8 cellular contexts compared by ENCODE assay signal in genomic region chr13:32309812-32310706, GRCh38. TPM values are rescaled to one million over a fixed set of nuclear protein-coding genes. Genes with fewer than 3 reads are reported as not detected.
DNase-seq lines count a peak whose midpoint lies in the region; ATAC-seq and TF ChIP-seq lines count a peak whose summit lies in the region.

No MANE protein-coding gene starts in this region.

- peak overlapping the region; percentile 0 to 16 (median 5) for H3K9ac ChIP-seq in skeletal muscle tissue (ENCODE audit: low read depth in 1 of 3, low read length in 3 of 3)

- H3K36me3 ChIP-seq in skeletal muscle tissue (ENCODE audit: control insufficient read depth in 3 of 3, insufficient read depth in 3 of 3, low read length in 3 of 3), result no peaks in the 10 kb centered on the region

- H3K9me3 ChIP-seq in skeletal muscle tissue (ENCODE audit: control insufficient read depth in 3 of 3, low read length in 3 of 3), result no peaks in the 10 kb centered on the region

- H3K27me3 ChIP-seq in skeletal muscle tissue (ENCODE audit: control insufficient read depth in 3 of 3, insufficient read depth in 3 of 3, low read length in 3 of 3), result no peaks in the 10 kb centered on the region

- H3K27ac ChIP-seq in skeletal muscle tissue (ENCODE audit: low read depth, low read length), result no peak overlapping the region

- ATAC-seq in HG02678 (IDR thresholded peaks at IDR 0.05; ENCODE audit: unreplicated experiment), result peak; percentile 73

- peak; percentile 66 for TF ChIP-seq CTCF in GM12864 (IDR thresholded peaks at IDR 0.05; ENCODE audit: low read depth, low read length, missing control alignments)
- TF ChIP-seq CTCF in astrocyte of the cerebellum (IDR thresholded peaks at IDR 0.05; ENCODE audit: low read depth, low read length, missing control alignments), result peak; percentile 67

- H3K4me1 ChIP-seq in skeletal muscle tissue (ENCODE audit: control insufficient read depth in 3 of 3, insufficient read depth in 3 of 3, low read length in 3 of 3), result peaks cover 2 to 5% (median 4%) of the 10 kb centered on the region in 3 donors

- in situ Hi-C loops in astrocyte of the cerebellum (cut with HindIII; ENCODE audit: low sequenced_read_pairs), result no loop called here

- DNase-seq in AG08395 (ENCODE audit: low spot score) (peak; percentile 57), GM12864 (ENCODE audit: low read depth) (peak; percentile 40), NCI-H526 treated with DMSO at 0.1 percent for 48 hours (lab: John Stamatoyannopoulos, UW) (peak; percentile 63), astrocyte of the cerebellum (ENCODE audit: low read depth) (peak; percentile 42), iPS-NIHi11 (ENCODE audit: low spot score) (peak; percentile 30), NCI-H774 (lab: John Stamatoyannopoulos, UW) (no peak)

- no peak overlapping the region for H3K4me3 ChIP-seq in GM12864 (ENCODE audit: low read depth, low read length)
- no peak overlapping the region for H3K4me3 ChIP-seq in astrocyte of the cerebellum (ENCODE audit: low read depth, low read length)
- H3K4me3 ChIP-seq in skeletal muscle tissue (ENCODE audit: low read length in 3 of 3), result peak overlapping the region; percentile 22 to 57 (median 49)

RNA-seq across cellular contexts. Expression of gene ZAR1L, which starts 5.1 kb away (rescaled TPM):
- total RNA-seq in skeletal muscle tissue, result not detected

RNA-seq across cellular contexts. Expression of gene BRCA2, which starts 5.2 kb away (rescaled TPM):
- total RNA-seq in skeletal muscle tissue, result 2.6 TPM

Comparison
In these comparisons a context has a peak if more than half of its experiments do, and no peak if none do; other contexts are left out.
1. H3K4me3 ChIP-seq: peak in skeletal muscle tissue (3 of 3); none in GM12864 (single experiment) and astrocyte of the cerebellum (single experiment).